Comparison of ENCODE assay signal across 8 cellular contexts in the genomic region with DNA sequence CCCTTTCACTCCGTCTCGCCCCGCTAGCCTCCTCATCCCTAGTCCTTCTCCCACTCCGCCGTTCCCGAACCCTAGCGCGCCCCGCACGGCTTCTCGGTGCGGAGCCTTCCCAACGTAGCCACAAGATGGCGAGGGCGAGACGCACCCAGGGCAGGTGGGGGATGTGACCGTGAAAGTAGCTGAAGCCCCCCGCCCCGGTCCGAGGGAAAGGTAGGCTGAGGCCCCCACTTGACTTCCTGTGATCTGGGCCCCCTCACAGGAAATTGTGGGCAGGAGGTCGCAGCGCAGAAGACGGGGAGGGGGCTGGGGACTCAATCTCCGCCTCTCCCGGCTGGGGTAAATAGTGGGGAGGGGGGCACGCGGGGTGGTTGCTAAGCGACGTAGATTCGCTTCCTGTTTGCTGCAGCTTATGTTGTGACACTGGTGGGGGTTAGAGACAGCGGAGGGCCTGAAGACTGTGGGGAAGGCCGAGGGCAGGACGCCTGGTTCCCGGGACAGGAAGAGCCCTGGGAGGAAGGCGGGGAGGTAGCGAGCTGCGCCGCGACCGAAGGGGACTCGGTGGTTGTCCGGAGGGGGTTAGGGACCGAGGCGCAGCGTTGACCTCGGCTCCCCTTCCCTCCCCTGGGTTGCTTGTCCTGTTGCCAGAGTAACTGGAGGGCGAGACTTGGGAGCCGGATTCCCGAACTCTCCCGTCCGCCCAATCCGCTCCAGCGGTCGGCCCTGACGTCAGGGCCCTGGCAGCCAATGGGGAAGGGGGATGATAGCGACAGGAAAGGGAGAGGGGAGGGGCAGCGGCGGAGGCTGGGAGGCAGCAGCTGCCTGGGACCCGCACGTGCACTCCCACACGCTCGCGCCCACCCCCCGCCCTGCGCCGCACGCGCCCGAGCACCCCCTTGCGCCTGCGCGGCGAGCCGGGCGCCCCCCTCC. TPM values are rescaled to one million over a fixed set of nuclear protein-coding genes. Genes with fewer than 3 reads are reported as not detected.
DNase-seq lines count a peak whose midpoint lies in the region; ATAC-seq and TF ChIP-seq lines count a peak whose summit lies in the region.

No MANE protein-coding gene starts in this region.

- POLR2A ChIA-PET in activated CD4-positive, alpha-beta T cell treated with anti-CD3 and anti-CD28 coated beads, Interleukin-2, amount 10 ng/mL, durations not matched to agents 7 days and 5 days (lab: Charles Lee) = interaction anchor here (1.1 kb wide), 1 partner anchor 10 kb away, joined by 4 read pairs; no protein-coding TSS in a partner anchor

- peak overlapping the region; percentile 98 to 99 for H3K27ac ChIP-seq in coronary artery

- no peaks in the 10 kb centered on the region for H3K9me3 Mint-ChIP-seq in activated CD4-positive, alpha-beta T cell treated with anti-CD3 and anti-CD28 coated beads, Interleukin-2, amount 10 ng/mL, durations not matched to agents 7 days and 5 days

- H3K27me3 Mint-ChIP-seq in activated CD4-positive, alpha-beta T cell treated with anti-CD3 and anti-CD28 coated beads, Interleukin-2, amount 10 ng/mL, durations not matched to agents 7 days and 5 days = peaks cover 1% of the 10 kb centered on the region

- H3K27ac Mint-ChIP-seq in activated CD4-positive, alpha-beta T cell treated with anti-CD3 and anti-CD28 coated beads, Interleukin-2, amount 10 ng/mL, durations not matched to agents 7 days and 5 days = peak overlapping the region; percentile 91

- peak overlapping the region; percentile 83 for H3K4me3 ChIP-seq in coronary artery

- TF ChIP-seq CTCF in coronary artery (IDR thresholded peaks at IDR 0.05) = peak; percentile 77

- H3K36me3 Mint-ChIP-seq in activated CD4-positive, alpha-beta T cell treated with anti-CD3 and anti-CD28 coated beads, Interleukin-2, amount 10 ng/mL, durations not matched to agents 7 days and 5 days (ENCODE audit: low read depth) = no peaks in the 10 kb centered on the region

- ATAC-seq in GM19328 (IDR thresholded peaks at IDR 0.05; ENCODE audit: unreplicated experiment) (peak; percentile 54), HG03521 (IDR thresholded peaks at IDR 0.05; ENCODE audit: unreplicated experiment) (peak; percentile 54), left colon (peak; percentile 55)

- CTCF ChIA-PET in activated CD4-positive, alpha-beta T cell treated with anti-CD3 and anti-CD28 coated beads, Interleukin-2, amount 10 ng/mL, durations not matched to agents 7 days and 5 days (lab: Charles Lee) = interaction anchor here (0.6 to 2.3 kb wide), 19 partner anchors 8 to 222 kb away, joined by 3 to 19 read pairs (median 3); a partner anchor contains a TSS

- DNase-seq in Ammon's horn (ENCODE audit: low spot score) (peak; percentile 99), NCI-H69 (lab: John Stamatoyannopoulos, UW) (peak; percentile 97), coronary artery (ENCODE audit: low spot score) (peak; percentile 98), left colon (peak; percentile 94 to 98)
- peak; percentile 92 for DNase-seq in activated CD4-positive, alpha-beta T cell treated with anti-CD3 and anti-CD28 coated beads, Interleukin-2, amount 10 ng/mL, durations not matched to agents 7 days and 5 days
- peak; percentile 73 to 92 (median 80) for DNase-seq in stimulated activated CD4-positive, alpha-beta T cell treated with anti-CD3 and anti-CD28 coated beads, Interleukin-1b, Interleukin-23, amount 100 ng/mL, for 24 hours (ENCODE audit: low read depth in 4 of 4, low spot score in 1 of 4)

- peaks cover 52% of the 10 kb centered on the region for H3K4me1 Mint-ChIP-seq in activated CD4-positive, alpha-beta T cell treated with anti-CD3 and anti-CD28 coated beads, Interleukin-2, amount 10 ng/mL, durations not matched to agents 7 days and 5 days

- H3K4me3 Mint-ChIP-seq in activated CD4-positive, alpha-beta T cell treated with anti-CD3 and anti-CD28 coated beads, Interleukin-2, amount 10 ng/mL, durations not matched to agents 7 days and 5 days = peak overlapping the region; percentile 83

- intact Hi-C loops in left colon (cut with DNase I, micrococcal nuclease) = no loop called here

RNA-seq across cellular contexts. Expression of a gene that starts 1.1 kb away (rescaled TPM):
- total RNA-seq in activated CD4-positive, alpha-beta T cell treated with anti-CD3 and anti-CD28 coated beads, Interleukin-2, amount 10 ng/mL, durations not matched to agents 7 days and 5 days = 10 to 100 TPM; 12.3 to 12.8 TPM
- total RNA-seq in left colon = 10 to 100 TPM; 49.5 to 50.4 TPM

RNA-seq across cellular contexts. Expression of a gene that starts 19.7 kb away (rescaled TPM):
- under 1 TPM; 0.55 to 0.87 TPM for total RNA-seq in activated CD4-positive, alpha-beta T cell treated with anti-CD3 and anti-CD28 coated beads, Interleukin-2, amount 10 ng/mL, durations not matched to agents 7 days and 5 days
- 1 to 10 TPM; 3.8 to 6.1 TPM for total RNA-seq in left colon

RNA-seq across cellular contexts. Expression of a gene that starts 22.2 kb away (rescaled TPM):
- total RNA-seq in activated CD4-positive, alpha-beta T cell treated with anti-CD3 and anti-CD28 coated beads, Interleukin-2, amount 10 ng/mL, durations not matched to agents 7 days and 5 days = 10 to 100 TPM; 84.2 to 93.0 TPM
- 10 to 100 TPM; 49.7 to 83.0 TPM for total RNA-seq in left colon

RNA-seq across cellular contexts. Expression of a gene that starts 22.6 kb away (rescaled TPM):
- total RNA-seq in activated CD4-positive, alpha-beta T cell treated with anti-CD3 and anti-CD28 coated beads, Interleukin-2, amount 10 ng/mL, durations not matched to agents 7 days and 5 days = 1 to 10 TPM; 8.2 to 9.0 TPM
- 1 to 10 TPM; 8.3 to 9.0 TPM for total RNA-seq in left colon

RNA-seq across cellular contexts. Expression of a gene that starts 53.4 kb away (rescaled TPM):
- total RNA-seq in activated CD4-positive, alpha-beta T cell treated with anti-CD3 and anti-CD28 coated beads, Interleukin-2, amount 10 ng/mL, durations not matched to agents 7 days and 5 days = 100 to 1,000 TPM; 216 to 223 TPM
- total RNA-seq in left colon = 10 to 100 TPM; 51.3 to 51.9 TPM

Comparison
In these comparisons a context has a peak if more than half of its experiments do, and no peak if none do; other contexts are left out.
1. Peak in every context shown above with its lines: DNase-seq, ATAC-seq, H3K4me3 ChIP-seq and H3K27ac ChIP-seq.